Comparison of ENCODE assay signal across 8 cellular contexts in genomic region chr17:30599424-30600061, GRCh38.
A peak's percentile ranks its signal among the peaks of the same experiment; 100 is the strongest.
DNase-seq lines count a peak whose midpoint lies in the region; ATAC-seq and TF ChIP-seq lines count a peak whose summit lies in the region.

No MANE protein-coding gene starts in this region.

- peak overlapping the region; percentile 90 to 98 for H3K27ac ChIP-seq in right atrium auricular region
- H3K27ac ChIP-seq in adrenal gland: peak overlapping the region; percentile 90 to 97 (median 95)
- peak overlapping the region; percentile 86 to 92 (median 89) for H3K27ac ChIP-seq in right lobe of liver
- peak overlapping the region; percentile 97 for H3K27ac ChIP-seq in vagina

- no peaks in the 10 kb centered on the region for H3K9me3 ChIP-seq in right atrium auricular region
- no peaks in the 10 kb centered on the region for H3K9me3 ChIP-seq in adrenal gland (replicated peaks in 1 of 3)
- H3K9me3 ChIP-seq in right lobe of liver: no peaks in the 10 kb centered on the region
- H3K9me3 ChIP-seq in vagina: no peaks in the 10 kb centered on the region

- peaks cover 0 to 12% of the 10 kb centered on the region in 2 donors for H3K4me1 ChIP-seq in right atrium auricular region
- H3K4me1 ChIP-seq in adrenal gland (replicated peaks in 1 of 2): peaks cover 0 to 16% of the 10 kb centered on the region in 2 donors
- peaks cover 0 to 5% (median 0%) of the 10 kb centered on the region in 4 donors for H3K4me1 ChIP-seq in right lobe of liver
- peaks cover 18% of the 10 kb centered on the region for H3K4me1 ChIP-seq in vagina

- DNase-seq in right atrium auricular region (ENCODE audit: low spot score) (no peak), cardiac septum (ENCODE audit: low spot score) (no peak), adrenal gland (no peak), right lobe of liver (no peak), vagina (ENCODE audit: extremely low spot score in 2 of 2) (no peak), NCI-H2081 (lab: John Stamatoyannopoulos, UW) (no peak), D341Med (ENCODE audit: low spot score) (no peak)

- H3K36me3 ChIP-seq in right atrium auricular region: no peaks in the 10 kb centered on the region
- no peaks in the 10 kb centered on the region for H3K36me3 ChIP-seq in adrenal gland (replicated peaks in 1 of 2)
- no peaks in the 10 kb centered on the region for H3K36me3 ChIP-seq in right lobe of liver
- H3K36me3 ChIP-seq in vagina: no peaks in the 10 kb centered on the region

- no peaks in the 10 kb centered on the region for H3K27me3 ChIP-seq in right atrium auricular region
- no peaks in the 10 kb centered on the region for H3K27me3 ChIP-seq in adrenal gland
- no peaks in the 10 kb centered on the region for H3K27me3 ChIP-seq in right lobe of liver
- no peaks in the 10 kb centered on the region for H3K27me3 ChIP-seq in vagina

- TF ChIP-seq POLR2A in adrenal gland (IDR thresholded peaks at IDR 0.05) (no peak), right lobe of liver (IDR thresholded peaks at IDR 0.05) (no peak), vagina (IDR thresholded peaks at IDR 0.05) (no peak)

- TF ChIP-seq CTCF in right atrium auricular region (IDR thresholded peaks at IDR 0.05) (no peak), adrenal gland (IDR thresholded peaks at IDR 0.05) (no peak), right lobe of liver (IDR thresholded peaks at IDR 0.05) (no peak), vagina (IDR thresholded peaks at IDR 0.05) (no peak)

- H3K4me3 ChIP-seq in right atrium auricular region: peak overlapping the region; percentile 74 to 90
- peak overlapping the region in 2 of 4 donors; percentile 71 to 72 for H3K4me3 ChIP-seq in adrenal gland
- peak overlapping the region; percentile 72 to 90 (median 78) for H3K4me3 ChIP-seq in right lobe of liver
- peak overlapping the region; percentile 84 to 89 for H3K4me3 ChIP-seq in vagina

- WGBS in adrenal gland, 4 donors: 43 to 46% (median 44%) methylated on average over 13 of the region's 13 CpGs
- WGBS in right lobe of liver (ENCODE audit: insufficient coverage, low coverage, low lambda C conversion rate, missing lambda C conversion rate): 41% methylated on average over 12 of the region's 13 CpGs

- intact Hi-C loops in cardiac septum (cut with DNase I) (no loop called here), adrenal gland (cut with DNase I) (no loop called here), right lobe of liver (cut with DNase I) (no loop called here), vagina (cut with DNase I) (no loop called here)

- ATAC-seq in right lobe of liver: no peak
- ATAC-seq in GM21786 (IDR thresholded peaks at IDR 0.05; ENCODE audit: unreplicated experiment): no peak
